ENCODE assay signal across 1 cellular context in genomic region chr5:93245226-93245625, GRCh38.
TF ChIP-seq lines count a peak whose summit lies in the region.

No MANE protein-coding gene starts in this region.

TF ChIP-seq in HCT116, 20 proteins besides CTCF, POLR2A, EP300 and RAD21 (continued from another document):
- TF ChIP-seq, protein P1, sequence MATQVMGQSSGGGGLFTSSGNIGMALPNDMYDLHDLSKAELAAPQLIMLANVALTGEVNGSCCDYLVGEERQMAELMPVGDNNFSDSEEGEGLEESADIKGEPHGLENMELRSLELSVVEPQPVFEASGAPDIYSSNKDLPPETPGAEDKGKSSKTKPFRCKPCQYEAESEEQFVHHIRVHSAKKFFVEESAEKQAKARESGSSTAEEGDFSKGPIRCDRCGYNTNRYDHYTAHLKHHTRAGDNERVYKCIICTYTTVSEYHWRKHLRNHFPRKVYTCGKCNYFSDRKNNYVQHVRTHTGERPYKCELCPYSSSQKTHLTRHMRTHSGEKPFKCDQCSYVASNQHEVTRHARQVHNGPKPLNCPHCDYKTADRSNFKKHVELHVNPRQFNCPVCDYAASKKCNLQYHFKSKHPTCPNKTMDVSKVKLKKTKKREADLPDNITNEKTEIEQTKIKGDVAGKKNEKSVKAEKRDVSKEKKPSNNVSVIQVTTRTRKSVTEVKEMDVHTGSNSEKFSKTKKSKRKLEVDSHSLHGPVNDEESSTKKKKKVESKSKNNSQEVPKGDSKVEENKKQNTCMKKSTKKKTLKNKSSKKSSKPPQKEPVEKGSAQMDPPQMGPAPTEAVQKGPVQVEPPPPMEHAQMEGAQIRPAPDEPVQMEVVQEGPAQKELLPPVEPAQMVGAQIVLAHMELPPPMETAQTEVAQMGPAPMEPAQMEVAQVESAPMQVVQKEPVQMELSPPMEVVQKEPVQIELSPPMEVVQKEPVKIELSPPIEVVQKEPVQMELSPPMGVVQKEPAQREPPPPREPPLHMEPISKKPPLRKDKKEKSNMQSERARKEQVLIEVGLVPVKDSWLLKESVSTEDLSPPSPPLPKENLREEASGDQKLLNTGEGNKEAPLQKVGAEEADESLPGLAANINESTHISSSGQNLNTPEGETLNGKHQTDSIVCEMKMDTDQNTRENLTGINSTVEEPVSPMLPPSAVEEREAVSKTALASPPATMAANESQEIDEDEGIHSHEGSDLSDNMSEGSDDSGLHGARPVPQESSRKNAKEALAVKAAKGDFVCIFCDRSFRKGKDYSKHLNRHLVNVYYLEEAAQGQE (IDR thresholded peaks at IDR 0.05; ENCODE audit: low read depth), result no peak
- TF ChIP-seq MAX (IDR thresholded peaks at IDR 0.05) (no peak), SRF (IDR thresholded peaks at IDR 0.05; ENCODE audit: low read depth) (no peak), ZBTB33 (IDR thresholded peaks at IDR 0.05; ENCODE audit: extremely low read depth, insufficient replicate concordance, low read length) (no peak), JUND (IDR thresholded peaks at IDR 0.05) (no peak), EZH2phosphoT487 (IDR thresholded peaks at IDR 0.05; ENCODE audit: borderline replicate concordance) (no peak), EGR1 (IDR thresholded peaks at IDR 0.05; ENCODE audit: low read depth) (no peak), FOSL1 (IDR thresholded peaks at IDR 0.05; ENCODE audit: low read depth) (no peak), CEBPB (IDR thresholded peaks at IDR 0.05; ENCODE audit: low read depth) (no peak), ZFX (IDR thresholded peaks at IDR 0.05) (no peak), ATF3 (IDR thresholded peaks at IDR 0.05) (no peak), ZNF274 (IDR thresholded peaks at IDR 0.05; ENCODE audit: low read depth, low read length) (no peak), EZH2 (IDR thresholded peaks at IDR 0.05) (no peak), SP1 (IDR thresholded peaks at IDR 0.05; ENCODE audit: low read depth) (no peak), YY1 (IDR thresholded peaks at IDR 0.05; ENCODE audit: extremely low read depth, insufficient replicate concordance, low read depth, low read length) (no peak)
